ENCODE assay signal across 1 cellular context in genomic region chr1:180046674-180047073, GRCh38.
TF ChIP-seq lines count a peak whose summit lies in the region.

No MANE protein-coding gene starts in this region.

TF ChIP-seq in HepG2, 621 proteins besides CTCF, POLR2A, EP300 and RAD21:
- TF ChIP-seq ATF7-NPFF (CRISPR knock-in tag; IDR thresholded peaks at IDR 0.05; ENCODE audit: low read depth), result no peak
- TF ChIP-seq, protein P1, sequence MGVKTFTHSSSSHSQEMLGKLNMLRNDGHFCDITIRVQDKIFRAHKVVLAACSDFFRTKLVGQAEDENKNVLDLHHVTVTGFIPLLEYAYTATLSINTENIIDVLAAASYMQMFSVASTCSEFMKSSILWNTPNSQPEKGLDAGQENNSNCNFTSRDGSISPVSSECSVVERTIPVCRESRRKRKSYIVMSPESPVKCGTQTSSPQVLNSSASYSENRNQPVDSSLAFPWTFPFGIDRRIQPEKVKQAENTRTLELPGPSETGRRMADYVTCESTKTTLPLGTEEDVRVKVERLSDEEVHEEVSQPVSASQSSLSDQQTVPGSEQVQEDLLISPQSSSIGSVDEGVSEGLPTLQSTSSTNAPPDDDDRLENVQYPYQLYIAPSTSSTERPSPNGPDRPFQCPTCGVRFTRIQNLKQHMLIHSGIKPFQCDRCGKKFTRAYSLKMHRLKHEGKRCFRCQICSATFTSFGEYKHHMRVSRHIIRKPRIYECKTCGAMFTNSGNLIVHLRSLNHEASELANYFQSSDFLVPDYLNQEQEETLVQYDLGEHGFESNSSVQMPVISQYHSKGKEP (CRISPR knock-in tag; IDR thresholded peaks at IDR 0.05), result no peak
- TF ChIP-seq, protein P2, sequence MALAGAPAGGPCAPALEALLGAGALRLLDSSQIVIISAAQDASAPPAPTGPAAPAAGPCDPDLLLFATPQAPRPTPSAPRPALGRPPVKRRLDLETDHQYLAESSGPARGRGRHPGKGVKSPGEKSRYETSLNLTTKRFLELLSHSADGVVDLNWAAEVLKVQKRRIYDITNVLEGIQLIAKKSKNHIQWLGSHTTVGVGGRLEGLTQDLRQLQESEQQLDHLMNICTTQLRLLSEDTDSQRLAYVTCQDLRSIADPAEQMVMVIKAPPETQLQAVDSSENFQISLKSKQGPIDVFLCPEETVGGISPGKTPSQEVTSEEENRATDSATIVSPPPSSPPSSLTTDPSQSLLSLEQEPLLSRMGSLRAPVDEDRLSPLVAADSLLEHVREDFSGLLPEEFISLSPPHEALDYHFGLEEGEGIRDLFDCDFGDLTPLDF (CRISPR knock-in tag; IDR thresholded peaks at IDR 0.05), result no peak
- TF ChIP-seq, protein P3, sequence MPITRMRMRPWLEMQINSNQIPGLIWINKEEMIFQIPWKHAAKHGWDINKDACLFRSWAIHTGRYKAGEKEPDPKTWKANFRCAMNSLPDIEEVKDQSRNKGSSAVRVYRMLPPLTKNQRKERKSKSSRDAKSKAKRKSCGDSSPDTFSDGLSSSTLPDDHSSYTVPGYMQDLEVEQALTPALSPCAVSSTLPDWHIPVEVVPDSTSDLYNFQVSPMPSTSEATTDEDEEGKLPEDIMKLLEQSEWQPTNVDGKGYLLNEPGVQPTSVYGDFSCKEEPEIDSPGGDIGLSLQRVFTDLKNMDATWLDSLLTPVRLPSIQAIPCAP (CRISPR knock-in tag; IDR thresholded peaks at IDR 0.05; ENCODE audit: low read depth), result no peak
- TF ChIP-seq ZKSCAN1 (IDR thresholded peaks at IDR 0.05; ENCODE audit: low read length), result 0 out of 2 replicates have a peak, but pooled peaks have one; percentile 52
- TF ChIP-seq RBAK (CRISPR knock-in tag; IDR thresholded peaks at IDR 0.05), result no peak
- TF ChIP-seq ONECUT2 (CRISPR knock-in tag; IDR thresholded peaks at IDR 0.05), result no peak
- no peak for TF ChIP-seq ZNF224 (CRISPR knock-in tag; IDR thresholded peaks at IDR 0.05)
- no peak for TF ChIP-seq ZBTB20 (CRISPR knock-in tag; IDR thresholded peaks at IDR 0.05; ENCODE audit: borderline replicate concordance, low read depth)
TF ChIP-seq in HepG2: peak in this region for 1.
